ENCODE assay signal across 24 cellular contexts in the genomic region with DNA sequence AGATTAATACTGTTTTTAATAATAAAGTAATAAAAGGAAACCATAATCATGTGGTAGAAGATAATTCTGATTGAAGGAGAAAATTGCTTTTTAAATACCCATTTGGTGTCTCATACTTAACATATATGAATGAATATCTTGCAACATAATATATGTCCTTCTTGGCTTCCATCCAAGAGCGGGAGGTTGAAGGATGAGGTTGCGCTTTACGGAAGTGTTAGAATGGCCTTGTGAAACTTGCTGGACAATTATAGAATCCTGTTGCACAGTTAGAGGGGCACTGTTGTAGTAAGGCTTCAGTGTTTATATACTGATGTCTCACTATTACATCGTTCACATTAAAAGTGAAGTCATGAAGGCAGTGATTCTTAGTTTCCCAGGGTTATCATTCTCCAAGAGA. TPM values are rescaled to one million over a fixed set of nuclear protein-coding genes. Genes with fewer than 3 reads are reported as not detected.
DNase-seq lines count a peak whose midpoint lies in the region; ATAC-seq, FAIRE-seq and TF ChIP-seq lines count a peak whose summit lies in the region.
"Had no signal": no experiment of that assay in that cellular context is flagged by ENCODE, and none has a peak within 500 bp of the region (broad histone marks: within the 10 kb centered on the region; RNA-seq: fewer than 3 reads in every experiment).

No MANE protein-coding gene starts in this region.

- peaks cover 26% of the 10 kb centered on the region for H3K79me2 ChIP-seq in PC-3 (ENCODE audit: low read length)

- H3K9me2 ChIP-seq in PC-3 (replicated peaks; ENCODE audit: low read length) = no peaks in the 10 kb centered on the region

- H2AFZ ChIP-seq in PC-3 (ENCODE audit: low read length) = no peak overlapping the region

- no peak overlapping the region for H3K4me2 ChIP-seq in PC-3 (ENCODE audit: low read length)

- peaks cover 10% of the 10 kb centered on the region for H3K4me1 ChIP-seq in PC-3 (ENCODE audit: insufficient read depth, low read length)
- H3K4me1 ChIP-seq: prostate gland had no signal

- no peak for FAIRE-seq in urothelium cell line (lab: Jason Lieb, UNC)
- FAIRE-seq: A204.1, H54 had no signal

- H3K4me3 ChIP-seq in PC-3 (ENCODE audit: low read length) = no peak overlapping the region
- H3K4me3 ChIP-seq in skeletal muscle cell (ENCODE audit: low read depth, low read length) = no peak overlapping the region
- no peak overlapping the region for H3K4me3 ChIP-seq in H7 (ENCODE audit: insufficient read depth, low read depth, low read length)
- H3K4me3 ChIP-seq: BLaER1, MG63, prostate gland, skin epidermis had no signal

- H3K36me3 ChIP-seq in PC-3 (ENCODE audit: low read depth, low read length) (peaks cover 9% of the 10 kb centered on the region; the same call in 1 of the 2 replicates), H7 (replicated peaks; ENCODE audit: control insufficient read depth, insufficient read depth, low read length) (no peaks in the 10 kb centered on the region; the same call in 1 of the 2 replicates)
- H3K36me3 ChIP-seq: prostate gland had no signal

- no peak overlapping the region for H3K4me3 Mint-ChIP-seq in type B pancreatic cell
- H3K4me3 Mint-ChIP-seq: activated CD8-positive, alpha-beta memory T cell treated with anti-CD3 and anti-CD28 coated beads, Interleukin-2, amount 10 ng/mL, durations not matched to agents 7 days and 5 days; brain; nephron progenitor cell had no signal

- peak; percentile 78 for DNase-seq in SIG-M5 treated with dmso at 0.1 percent for 504 hours (lab: John Stamatoyannopoulos, UW; ENCODE audit: unreplicated experiment)
- no peak for DNase-seq in SIG-M5 (lab: John Stamatoyannopoulos, UW)
- peak; percentile 26 for DNase-seq in PC-3
- peak; percentile 46 for DNase-seq in dermis blood vessel endothelial cell
- peak; percentile 59 for DNase-seq in skeletal muscle cell (ENCODE audit: low read depth)
- DNase-seq in type B pancreatic cell (ENCODE audit: extremely low spot score, unreplicated experiment) = no peak
- no peak for DNase-seq in urothelium cell line (ENCODE audit: low spot score)
- no peak for DNase-seq in H7
- DNase-seq: activated CD4-positive, alpha-beta T cell treated with anti-CD3 and anti-CD28 coated beads for 4 hours; activated CD8-positive, alpha-beta memory T cell treated with anti-CD3 and anti-CD28 coated beads, Interleukin-2, amount 10 ng/mL, durations not matched to agents 7 days and 5 days; GDM1; MG63; NCI-H187; NCI-H510A; nephron progenitor cell; substantia nigra; T-helper 9 cell had no signal

- no peak overlapping the region for H3K9ac ChIP-seq in PC-3 (ENCODE audit: low read length)
- H3K9ac ChIP-seq: BLaER1 had no signal

- TF ChIP-seq CTCF in PC-3 (conservative IDR thresholded peaks at IDR 0.05; ENCODE audit: low read depth, low read length) (no peak), type B pancreatic cell (conservative IDR thresholded peaks at IDR 0.05) (no peak)

- no peak overlapping the region for H3K27ac Mint-ChIP-seq in type B pancreatic cell
- H3K27ac Mint-ChIP-seq: activated CD8-positive, alpha-beta memory T cell treated with anti-CD3 and anti-CD28 coated beads, Interleukin-2, amount 10 ng/mL, durations not matched to agents 7 days and 5 days; nephron progenitor cell had no signal

- peaks cover 1% of the 10 kb centered on the region for H3K9me3 Mint-ChIP-seq in type B pancreatic cell
- H3K9me3 Mint-ChIP-seq: activated T-helper 2 cell treated with anti-CD3 and anti-CD28 coated beads, Interferon-gamma antibody, Interleukin-2, Interleukin-4, amounts not matched to agents 10 μg/mL and 5 μg/mL and 100 μg/mL, durations not matched to agents 14 hours and 24 hours and 36 hours; brain; nephron progenitor cell had no signal

- ATAC-seq in PC-3 = no peak
- ATAC-seq: activated CD8-positive, alpha-beta memory T cell treated with anti-CD3 and anti-CD28 coated beads, Interleukin-2, amount 10 ng/mL, durations not matched to agents 7 days and 5 days had no signal

- peaks cover 27% of the 10 kb centered on the region for H3K36me3 Mint-ChIP-seq in type B pancreatic cell

- intact Hi-C loops in PC-3 (cut with micrococcal nuclease) = no loop called here

- H3K27me3 ChIP-seq in PC-3 (ENCODE audit: low read length) (no peaks in the 10 kb centered on the region), H7 (ENCODE audit: control insufficient read depth, insufficient read depth, low read length) (no peaks in the 10 kb centered on the region)
- H3K27me3 ChIP-seq: BLaER1, MG63 had no signal

- no TSS peak for BruUV-seq in PC-3 (replicated peaks; lab: Mats Ljungman, UMichigan)

- H3F3A ChIP-seq in PC-3 (ENCODE audit: low read length, unreplicated experiment) = no peaks in the 10 kb centered on the region

- H3K27ac ChIP-seq in PC-3 (ENCODE audit: low read length) = peak overlapping the region; percentile 13; the same call in 1 of the 2 replicates
- H3K27ac ChIP-seq: BLaER1, prostate gland, skin epidermis had no signal

- CTCF ChIA-PET in PC-3 (lab: Charles Lee) = no interaction called here

- H3K4me1 Mint-ChIP-seq in type B pancreatic cell (ENCODE audit: unreplicated experiment) = peaks cover 13% of the 10 kb centered on the region

- no peaks in the 10 kb centered on the region for H3K9me3 ChIP-seq in PC-3 (ENCODE audit: low read length)
- H3K9me3 ChIP-seq: BLaER1, MG63, prostate gland had no signal

- H4K20me1 ChIP-seq in PC-3 (ENCODE audit: low read length) = peaks cover 5% of the 10 kb centered on the region; the same call in 1 of the 2 replicates

- POLR2A ChIA-PET in PC-3 (lab: Charles Lee; ENCODE audit: unreplicated experiment) = no interaction called here

- no peaks in the 10 kb centered on the region for H3K27me3 Mint-ChIP-seq in type B pancreatic cell
- H3K27me3 Mint-ChIP-seq: activated CD8-positive, alpha-beta memory T cell treated with anti-CD3 and anti-CD28 coated beads, Interleukin-2, amount 10 ng/mL, durations not matched to agents 7 days and 5 days; brain had no signal

RNA-seq across cellular contexts. Expression of gene INSIG2, which starts 9.4 kb away (rescaled TPM):
- 7.4 and 8.5 TPM in 2 replicates for total RNA-seq in PC-3 (2014; rRNA removed)
- total RNA-seq in dermis blood vessel endothelial cell = 15.5 and 22.9 TPM in 2 replicates
- total RNA-seq in type B pancreatic cell (ENCODE audit: low replicate concordance) = 18.7 and 22.7 TPM in 2 replicates
- total RNA-seq in H7 (2014; rRNA removed; shearing (Covaris generic)) = 4.6 and 7.3 TPM in 2 replicates

Comparison
In these comparisons a context has a peak if more than half of its experiments do, and no peak if none do; other contexts are left out.
1. DNase-seq: peak in SIG-M5 treated with dmso at 0.1 percent for 504 hours (single experiment), PC-3 (single experiment), dermis blood vessel endothelial cell (single experiment) and skeletal muscle cell (single experiment); none in SIG-M5 (single experiment), type B pancreatic cell (single experiment), urothelium cell line (single experiment) and H7 (single experiment).